Comparison of ENCODE assay signal across 23 cellular contexts in the genomic region with DNA sequence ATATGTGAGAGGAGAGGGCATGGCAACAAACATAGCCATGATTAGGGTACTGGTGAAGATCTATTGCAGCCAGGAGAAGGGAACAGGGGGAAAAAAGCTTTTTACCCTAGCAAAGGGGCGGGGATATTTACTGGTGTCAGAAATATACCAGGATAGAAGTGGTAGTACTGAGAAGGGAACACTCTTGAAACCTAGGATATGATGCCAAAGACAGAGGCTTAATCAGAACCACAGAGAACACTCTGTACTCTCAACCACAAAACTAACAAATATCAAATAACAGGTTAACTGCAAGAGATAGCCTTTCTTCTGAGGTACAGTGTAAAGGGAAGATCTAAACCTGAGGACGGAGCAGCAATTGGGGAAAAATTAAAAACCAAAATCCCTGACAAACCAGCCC.
"Had no signal": no experiment of that assay in that cellular context is flagged by ENCODE, and none has a peak within 500 bp of the region (broad histone marks: within the 10 kb centered on the region; RNA-seq: fewer than 3 reads in every experiment).

No MANE protein-coding gene starts in this region.

- H3K27me3 Mint-ChIP-seq: IgD-negative memory B cell had no signal

- H3K27ac ChIP-seq: KMS-11, SJSA1, SK-N-MC had no signal

- DNase-seq: Kasumi-1, MG63, NCI-H1092 treated with DMSO at 0.1 percent for 48 hours, NCI-H1436, NCI-H187, NCI-H2029, NCI-H2081 treated with DMSO at 0.1 percent for 48 hours, NCI-H2171, NCI-H226, NCI-H446, NCI-H510A, NCI-H524 treated with DMSO at 0.1 percent for 48 hours, NCI-H69, NCI-H774, Right ventricle myocardium superior, RPMI8226, SIG-M5 had no signal

- H3K27me3 ChIP-seq: MG63, SJSA1 had no signal

- H3K9me3 ChIP-seq: MG63 had no signal

- H3K4me3 ChIP-seq: K562, MG63, SJSA1, SK-N-MC had no signal

- FAIRE-seq: K562, RCC 7860 had no signal

- H3K4me3 Mint-ChIP-seq: IgD-negative memory B cell had no signal

- H3K4me1 Mint-ChIP-seq: IgD-negative memory B cell had no signal

- H3K4me2 ChIP-seq: KMS-11 had no signal

- H3K27ac Mint-ChIP-seq: IgD-negative memory B cell had no signal

- H3K9ac ChIP-seq: KMS-11 had no signal

- H3K36me3 ChIP-seq: MG63, SJSA1 had no signal

- H3K4me1 ChIP-seq: SJSA1 had no signal

- ATAC-seq: K562 had no signal

- H3K36me3 Mint-ChIP-seq: IgD-negative memory B cell had no signal
